ENCODE assay signal across 23 cellular contexts in genomic region chr9:85089188-85089969, GRCh38.
"Had no signal": no experiment of that assay in that cellular context is flagged by ENCODE, and none has a peak within 500 bp of the region (broad histone marks: within the 10 kb centered on the region; RNA-seq: fewer than 3 reads in every experiment).

No MANE protein-coding gene starts in this region.

- H3K9me3 Mint-ChIP-seq: activated CD4-positive, alpha-beta memory T cell treated with anti-CD3 and anti-CD28 coated beads for 36 hours; activated CD4-positive, alpha-beta T cell treated with anti-CD3 and anti-CD28 coated beads, Interleukin-2, amount 10 ng/mL, durations not matched to agents 24 days and 14 days; central memory CD8-positive, alpha-beta T cell; dendritic cell treated with granulocyte-macrophage colony-stimulating factor and Interleukin-4, amounts not matched to agents 40 ng/mL and 50 ng/mL, for 4 days; natural killer cell; stimulated activated effector memory CD8-positive, alpha-beta T cell treated with anti-CD3 and anti-CD28 coated beads, Interleukin-12 subunit alpha, Interleukin-12 subunit beta, amount 100 ng/mL, for 72 hours had no signal

- H3K36me3 ChIP-seq: breast epithelium, esophagus squamous epithelium, left lung, lower lobe of right lung, neutrophil, sigmoid colon, thoracic aorta had no signal

- H3K4me1 ChIP-seq: breast epithelium, esophagus squamous epithelium, left lung, lower lobe of right lung, sigmoid colon had no signal

- H3K27me3 Mint-ChIP-seq: activated CD4-positive, alpha-beta memory T cell treated with anti-CD3 and anti-CD28 coated beads for 36 hours; activated CD4-positive, alpha-beta T cell treated with anti-CD3 and anti-CD28 coated beads, Interleukin-2, amount 10 ng/mL, durations not matched to agents 24 days and 14 days; dendritic cell treated with granulocyte-macrophage colony-stimulating factor and Interleukin-4, amounts not matched to agents 40 ng/mL and 50 ng/mL, for 4 days; stimulated activated naive CD8-positive, alpha-beta T cell treated with anti-CD3 and anti-CD28 coated beads, Interleukin-15, Interleukin-2, amounts not matched to agents 100 ng/mL and 50 ng/mL, for 24 hours; T-helper 17 cell had no signal

- H3K4me3 ChIP-seq: breast epithelium, esophagus squamous epithelium, left lung, lower lobe of right lung, sigmoid colon, thoracic aorta had no signal

- H3K27ac ChIP-seq: breast epithelium, esophagus squamous epithelium, left lung, lower lobe of right lung, neutrophil, sigmoid colon, thoracic aorta had no signal

- DNase-seq: activated CD4-positive, alpha-beta memory T cell treated with anti-CD3 and anti-CD28 coated beads for 36 hours; activated CD4-positive, alpha-beta T cell treated with anti-CD3 and anti-CD28 coated beads, Interleukin-2, amount 10 ng/mL, durations not matched to agents 24 days and 14 days; activated CD4-positive, CD25-positive, alpha-beta regulatory T cell treated with anti-CD3 and anti-CD28 coated beads, Interleukin-2, amount 50 U/mL, for 72 hours; activated naive CD4-positive, alpha-beta T cell; activated T-cell treated with anti-CD3 and anti-CD28 coated beads, Interleukin-2, amount 50 U/mL, for 48 hours; esophagus squamous epithelium; left lung; lower lobe of right lung; mesenchymal stem cell; natural killer cell; sigmoid colon; small intestine; stimulated activated CD4-positive, alpha-beta T cell treated with anti-CD3 and anti-CD28 coated beads, Interleukin-4, amount 100 ng/mL, for 24 hours; T-helper 17 cell; trophoblast cell had no signal

- H3K27me3 ChIP-seq: breast epithelium, esophagus squamous epithelium, left lung, neutrophil, sigmoid colon had no signal

- H3K27ac Mint-ChIP-seq: activated CD4-positive, alpha-beta memory T cell treated with anti-CD3 and anti-CD28 coated beads for 36 hours; activated CD4-positive, alpha-beta T cell treated with anti-CD3 and anti-CD28 coated beads, Interleukin-2, amount 10 ng/mL, durations not matched to agents 24 days and 14 days; activated naive CD4-positive, alpha-beta T cell treated with anti-CD3 and anti-CD28 coated beads, Interleukin-2, amount 50 U/mL, for 72 hours; dendritic cell treated with granulocyte-macrophage colony-stimulating factor and Interleukin-4, amounts not matched to agents 40 ng/mL and 50 ng/mL, for 4 days; natural killer cell; stimulated activated effector memory CD8-positive, alpha-beta T cell treated with anti-CD3 and anti-CD28 coated beads, Interleukin-12 subunit alpha, Interleukin-12 subunit beta, amount 100 ng/mL, for 72 hours; stimulated activated naive CD8-positive, alpha-beta T cell treated with anti-CD3 and anti-CD28 coated beads, Interleukin-15, Interleukin-2, amounts not matched to agents 100 ng/mL and 50 ng/mL, for 24 hours; T-helper 17 cell had no signal

- H3K4me3 Mint-ChIP-seq: activated CD4-positive, alpha-beta memory T cell treated with anti-CD3 and anti-CD28 coated beads for 36 hours; activated CD4-positive, alpha-beta T cell treated with anti-CD3 and anti-CD28 coated beads, Interleukin-2, amount 10 ng/mL, durations not matched to agents 24 days and 14 days; central memory CD8-positive, alpha-beta T cell; dendritic cell treated with granulocyte-macrophage colony-stimulating factor and Interleukin-4, amounts not matched to agents 40 ng/mL and 50 ng/mL, for 4 days; natural killer cell; stimulated activated effector memory CD8-positive, alpha-beta T cell treated with anti-CD3 and anti-CD28 coated beads, Interleukin-12 subunit alpha, Interleukin-12 subunit beta, amount 100 ng/mL, for 72 hours; stimulated activated naive CD8-positive, alpha-beta T cell treated with anti-CD3 and anti-CD28 coated beads, Interleukin-15, Interleukin-2, amounts not matched to agents 100 ng/mL and 50 ng/mL, for 24 hours; T-helper 17 cell had no signal

- H3K9me3 ChIP-seq: breast epithelium, esophagus squamous epithelium, left lung, lower lobe of right lung, neutrophil, sigmoid colon, thoracic aorta had no signal

- H3K4me1 Mint-ChIP-seq: activated CD4-positive, alpha-beta T cell treated with anti-CD3 and anti-CD28 coated beads, Interleukin-2, amount 10 ng/mL, durations not matched to agents 24 days and 14 days; central memory CD8-positive, alpha-beta T cell; natural killer cell; stimulated activated effector memory CD8-positive, alpha-beta T cell treated with anti-CD3 and anti-CD28 coated beads, Interleukin-12 subunit alpha, Interleukin-12 subunit beta, amount 100 ng/mL, for 72 hours; T-helper 17 cell had no signal

- ATAC-seq: activated naive CD4-positive, alpha-beta T cell treated with anti-CD3 and anti-CD28 coated beads, Interleukin-2, amount 50 U/mL, for 72 hours; left lung; lower lobe of right lung; natural killer cell; stimulated activated effector memory CD8-positive, alpha-beta T cell treated with anti-CD3 and anti-CD28 coated beads, Interleukin-12 subunit alpha, Interleukin-12 subunit beta, amount 100 ng/mL, for 72 hours; T-helper 17 cell had no signal

- H3K36me3 Mint-ChIP-seq: activated CD4-positive, alpha-beta memory T cell treated with anti-CD3 and anti-CD28 coated beads for 36 hours; activated naive CD4-positive, alpha-beta T cell treated with anti-CD3 and anti-CD28 coated beads, Interleukin-2, amount 50 U/mL, for 72 hours; natural killer cell; stimulated activated effector memory CD8-positive, alpha-beta T cell treated with anti-CD3 and anti-CD28 coated beads, Interleukin-12 subunit alpha, Interleukin-12 subunit beta, amount 100 ng/mL, for 72 hours had no signal
